1 cellular context compared by ENCODE assay signal in genomic region chr5:133921899-133922468, GRCh38.
TF ChIP-seq lines count a peak whose summit lies in the region.

No MANE protein-coding gene starts in this region.

TF ChIP-seq in WTC11, 78 proteins besides CTCF, POLR2A, EP300 and RAD21 (continued from another document):
- TF ChIP-seq, protein P1, sequence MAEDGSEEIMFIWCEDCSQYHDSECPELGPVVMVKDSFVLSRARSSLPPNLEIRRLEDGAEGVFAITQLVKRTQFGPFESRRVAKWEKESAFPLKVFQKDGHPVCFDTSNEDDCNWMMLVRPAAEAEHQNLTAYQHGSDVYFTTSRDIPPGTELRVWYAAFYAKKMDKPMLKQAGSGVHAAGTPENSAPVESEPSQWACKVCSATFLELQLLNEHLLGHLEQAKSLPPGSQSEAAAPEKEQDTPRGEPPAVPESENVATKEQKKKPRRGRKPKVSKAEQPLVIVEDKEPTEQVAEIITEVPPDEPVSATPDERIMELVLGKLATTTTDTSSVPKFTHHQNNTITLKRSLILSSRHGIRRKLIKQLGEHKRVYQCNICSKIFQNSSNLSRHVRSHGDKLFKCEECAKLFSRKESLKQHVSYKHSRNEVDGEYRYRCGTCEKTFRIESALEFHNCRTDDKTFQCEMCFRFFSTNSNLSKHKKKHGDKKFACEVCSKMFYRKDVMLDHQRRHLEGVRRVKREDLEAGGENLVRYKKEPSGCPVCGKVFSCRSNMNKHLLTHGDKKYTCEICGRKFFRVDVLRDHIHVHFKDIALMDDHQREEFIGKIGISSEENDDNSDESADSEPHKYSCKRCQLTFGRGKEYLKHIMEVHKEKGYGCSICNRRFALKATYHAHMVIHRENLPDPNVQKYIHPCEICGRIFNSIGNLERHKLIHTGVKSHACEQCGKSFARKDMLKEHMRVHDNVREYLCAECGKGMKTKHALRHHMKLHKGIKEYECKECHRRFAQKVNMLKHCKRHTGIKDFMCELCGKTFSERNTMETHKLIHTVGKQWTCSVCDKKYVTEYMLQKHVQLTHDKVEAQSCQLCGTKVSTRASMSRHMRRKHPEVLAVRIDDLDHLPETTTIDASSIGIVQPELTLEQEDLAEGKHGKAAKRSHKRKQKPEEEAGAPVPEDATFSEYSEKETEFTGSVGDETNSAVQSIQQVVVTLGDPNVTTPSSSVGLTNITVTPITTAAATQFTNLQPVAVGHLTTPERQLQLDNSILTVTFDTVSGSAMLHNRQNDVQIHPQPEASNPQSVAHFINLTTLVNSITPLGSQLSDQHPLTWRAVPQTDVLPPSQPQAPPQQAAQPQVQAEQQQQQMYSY (CRISPR knock-in tag; IDR thresholded peaks at IDR 0.05) = no peak
- TF ChIP-seq, protein P2, sequence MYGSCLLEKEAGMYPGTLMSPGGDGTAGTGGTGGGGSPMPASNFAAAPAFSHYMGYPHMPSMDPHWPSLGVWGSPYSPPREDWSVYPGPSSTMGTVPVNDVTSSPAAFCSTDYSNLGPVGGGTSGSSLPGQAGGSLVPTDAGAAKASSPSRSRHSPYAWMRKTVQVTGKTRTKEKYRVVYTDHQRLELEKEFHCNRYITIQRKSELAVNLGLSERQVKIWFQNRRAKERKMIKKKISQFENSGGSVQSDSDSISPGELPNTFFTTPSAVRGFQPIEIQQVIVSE (CRISPR knock-in tag; IDR thresholded peaks at IDR 0.05; ENCODE audit: borderline replicate concordance) = no peak
- TF ChIP-seq JAZF1 (CRISPR knock-in tag; IDR thresholded peaks at IDR 0.05) = no peak
